6 cellular contexts compared by ENCODE assay signal in the genomic region with DNA sequence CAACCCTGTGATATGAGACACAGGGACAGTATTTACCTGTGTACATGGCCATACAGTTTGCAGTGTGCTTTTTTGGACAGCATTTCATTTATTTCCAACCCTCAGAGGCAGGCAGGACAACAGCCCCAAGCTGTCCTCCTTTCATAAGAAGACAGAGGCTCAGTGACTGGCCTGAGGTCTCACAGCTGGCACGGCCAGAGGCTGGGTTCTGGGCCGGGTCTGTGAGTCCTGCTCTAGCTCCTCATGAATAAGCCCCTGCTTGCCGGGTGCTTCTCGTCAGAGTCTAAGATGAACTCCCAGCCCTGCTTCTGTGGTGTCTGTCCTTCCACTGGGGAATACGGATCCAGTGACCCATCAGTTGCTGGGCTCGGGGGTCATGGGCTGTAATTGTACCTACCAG. TPM values are rescaled to one million over a fixed set of nuclear protein-coding genes. Genes with fewer than 3 reads are reported as not detected.
"Had no signal": no experiment of that assay in that cellular context is flagged by ENCODE, and none has a peak within 500 bp of the region (broad histone marks: within the 10 kb centered on the region; RNA-seq: fewer than 3 reads in every experiment).

No MANE protein-coding gene starts in this region.

RNA-seq across cellular contexts. Expression of a gene that starts 2.5 kb away (rescaled TPM):
- total RNA-seq: stomach, subcutaneous adipose tissue, thoracic aorta, tibial nerve, transverse colon, upper lobe of right lung had no signal
